Comparison of ENCODE assay signal across 1 cellular context in the genomic region with DNA sequence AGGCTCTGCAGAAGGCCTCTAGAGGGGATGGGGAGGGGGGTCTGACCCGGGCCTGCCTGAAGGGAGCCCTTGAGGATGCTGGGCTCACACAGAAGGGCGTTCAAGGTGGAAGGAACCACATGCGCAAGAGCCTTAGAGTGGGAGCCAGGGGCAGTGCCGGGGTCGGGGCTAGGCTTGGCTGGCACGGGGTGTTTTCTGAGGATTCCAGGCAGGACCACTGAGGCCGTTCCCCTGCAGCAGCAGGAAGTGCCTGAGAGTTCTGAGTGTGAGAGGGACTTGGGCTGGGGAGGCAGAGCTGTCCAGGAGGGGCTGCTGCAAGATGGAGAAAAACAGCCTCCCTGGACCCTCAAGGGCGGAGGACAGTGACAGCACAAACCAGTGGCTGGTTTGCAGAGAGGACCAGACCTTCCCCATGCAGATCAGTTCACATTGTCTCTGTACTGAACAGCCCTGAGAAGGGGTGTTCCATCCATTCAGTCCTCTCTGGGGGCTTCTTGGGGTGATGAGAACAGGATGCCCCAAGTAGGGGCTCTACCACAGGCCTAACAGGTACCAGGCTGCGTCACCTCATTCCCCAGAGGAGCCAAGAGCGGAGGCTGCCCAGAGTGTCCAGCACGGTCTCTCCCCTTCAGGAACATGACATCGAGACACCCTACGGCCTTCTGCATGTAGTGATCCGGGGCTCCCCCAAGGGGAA.
TF ChIP-seq lines count a peak whose summit lies in the region.

No MANE protein-coding gene starts in this region.

TF ChIP-seq in HEK293, 187 proteins besides CTCF, POLR2A, EP300 and RAD21:
- TF ChIP-seq, protein P1, sequence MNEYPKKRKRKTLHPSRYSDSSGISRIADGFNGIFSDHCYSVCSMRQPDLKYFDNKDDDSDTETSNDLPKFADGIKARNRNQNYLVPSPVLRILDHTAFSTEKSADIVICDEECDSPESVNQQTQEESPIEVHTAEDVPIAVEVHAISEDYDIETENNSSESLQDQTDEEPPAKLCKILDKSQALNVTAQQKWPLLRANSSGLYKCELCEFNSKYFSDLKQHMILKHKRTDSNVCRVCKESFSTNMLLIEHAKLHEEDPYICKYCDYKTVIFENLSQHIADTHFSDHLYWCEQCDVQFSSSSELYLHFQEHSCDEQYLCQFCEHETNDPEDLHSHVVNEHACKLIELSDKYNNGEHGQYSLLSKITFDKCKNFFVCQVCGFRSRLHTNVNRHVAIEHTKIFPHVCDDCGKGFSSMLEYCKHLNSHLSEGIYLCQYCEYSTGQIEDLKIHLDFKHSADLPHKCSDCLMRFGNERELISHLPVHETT (tag by site-specific recombination; IDR thresholded peaks at IDR 0.05), result no peak
- TF ChIP-seq PRDM10 (tag by site-specific recombination; IDR thresholded peaks at IDR 0.05), result peak; percentile 67
